ENCODE assay signal across 8 cellular contexts in the genomic region with DNA sequence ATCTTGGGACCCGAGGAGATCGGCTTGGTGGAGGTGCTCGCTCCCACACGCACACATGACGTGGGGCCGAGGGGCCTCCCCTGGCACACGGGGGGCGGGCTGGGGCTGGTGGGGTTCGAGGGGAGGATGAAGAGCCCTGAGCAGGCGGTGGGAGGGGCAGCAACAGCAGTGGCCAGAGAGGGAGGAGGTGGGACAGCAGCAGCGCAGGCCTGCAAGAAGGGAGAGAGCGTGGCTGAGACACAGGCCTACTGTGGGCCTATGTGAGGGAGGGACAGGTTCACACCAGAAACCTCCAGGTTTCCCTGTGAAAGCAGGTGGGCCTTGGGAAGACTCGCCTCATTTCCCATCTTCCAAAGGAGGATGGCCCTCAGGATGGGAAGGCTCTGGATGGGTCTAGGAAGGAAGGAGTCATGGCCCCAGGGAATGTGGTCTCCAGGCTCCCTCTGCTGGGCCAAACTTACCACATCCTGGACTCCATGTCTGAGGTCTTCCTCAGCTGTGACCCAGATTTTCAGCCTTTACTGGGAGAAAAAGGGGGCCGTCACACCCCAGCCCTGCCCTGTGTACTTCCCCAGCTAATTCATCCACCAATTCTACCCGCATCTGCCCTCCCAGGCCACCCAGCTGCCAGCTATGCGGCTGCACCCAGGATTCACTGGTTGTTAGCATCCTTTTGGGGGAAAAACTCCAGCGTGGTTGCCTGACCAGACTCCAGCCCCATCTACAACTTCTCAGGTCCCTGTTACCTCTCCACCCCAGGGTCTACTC. TPM values are rescaled to one million over a fixed set of nuclear protein-coding genes. Genes with fewer than 3 reads are reported as not detected.
DNase-seq lines count a peak whose midpoint lies in the region; ATAC-seq, FAIRE-seq and TF ChIP-seq lines count a peak whose summit lies in the region.

No MANE protein-coding gene starts in this region.

- peak; percentile 64 for TF ChIP-seq CTCF in A549 (IDR thresholded peaks at IDR 0.05)
- peak; percentile 63 for TF ChIP-seq CTCF in DND-41 (IDR thresholded peaks at IDR 0.05; ENCODE audit: borderline replicate concordance, extremely low read depth, low read length, poor library complexity, severe bottlenecking)
- TF ChIP-seq CTCF in astrocyte of the spinal cord (IDR thresholded peaks at IDR 0.05; ENCODE audit: low read depth, low read length), result peak; percentile 74
- peak; percentile 1 for TF ChIP-seq CTCF in lung (IDR thresholded peaks at IDR 0.05; ENCODE audit: control extremely low read depth, extremely low read depth)

- no peak for FAIRE-seq in A549 (lab: Jason Lieb, UNC)

- DNase-seq in A549 (ENCODE audit: low read depth in 1 of 2, low spot score in 1 of 2) (peak; percentile 76 to 82), DND-41 (peak; percentile 41), NCI-H1930 (lab: John Stamatoyannopoulos, UW) (peak; percentile 27 to 67), astrocyte of the spinal cord (ENCODE audit: low read depth, low spot score) (peak; percentile 45), lung (ENCODE audit: low spot score) (no peak), SHP77 (lab: John Stamatoyannopoulos, UW) (no peak)

- no peak for TF ChIP-seq POLR2A in A549 (IDR thresholded peaks at IDR 0.05; ENCODE audit: low read length)

- H3K36me3 ChIP-seq in DND-41 (ENCODE audit: insufficient read depth, low read length) (no peaks in the 10 kb centered on the region), lung (ENCODE audit: control insufficient read depth in 2 of 2, insufficient read depth in 2 of 2, low read length in 2 of 2) (no peaks in the 10 kb centered on the region)

- H3K4me1 ChIP-seq in A549 (peaks cover 7% of the 10 kb centered on the region; the same call in 1 of the 3 replicates), DND-41 (ENCODE audit: insufficient read depth, low read length) (no peaks in the 10 kb centered on the region), lung (ENCODE audit: control insufficient read depth in 2 of 2, insufficient read depth in 2 of 2, low read length in 2 of 2) (peaks cover 6 to 9% of the 10 kb centered on the region in 2 donors)

- H3K27ac ChIP-seq in A549 (no peak overlapping the region), DND-41 (ENCODE audit: low read length) (no peak overlapping the region), lung (ENCODE audit: low read depth in 1 of 2, low read length in 1 of 2) (no peak overlapping the region)

- H3K9ac ChIP-seq in DND-41 (ENCODE audit: low read depth, low read length), result no peak overlapping the region

- H3K79me2 ChIP-seq in DND-41 (ENCODE audit: insufficient read depth, low read length), result no peaks in the 10 kb centered on the region

- POLR2A ChIA-PET in A549 (lab: Yijun Ruan, JAX), result interaction anchor here (1.0 to 1.7 kb wide), 2 partner anchors 9 to 26 kb away, joined by 7 to 8 read pairs; a partner anchor contains a TSS

- ATAC-seq in A549 (peak; percentile 77 to 93), DND-41 (ENCODE audit: insufficient read depth, low read depth) (peak; percentile 69), lung (ENCODE audit: insufficient read depth, low FRiP score) (no peak), HG03097 (IDR thresholded peaks at IDR 0.05; ENCODE audit: low FRiP score, unreplicated experiment) (no peak), HG03520 (IDR thresholded peaks at IDR 0.05; ENCODE audit: unreplicated experiment) (no peak)

- no peaks in the 10 kb centered on the region for H3K9me3 ChIP-seq in A549
- H3K9me3 ChIP-seq in DND-41 (ENCODE audit: insufficient read depth, low read length, severe bottlenecking), result no peaks in the 10 kb centered on the region
- peaks cover 0 to 3% of the 10 kb centered on the region in 2 donors for H3K9me3 ChIP-seq in lung (ENCODE audit: control insufficient read depth in 2 of 2, insufficient read depth in 1 of 2, low read length in 1 of 2)

- H2AFZ ChIP-seq in DND-41 (ENCODE audit: low read depth, low read length), result no peak overlapping the region

- in situ Hi-C loops in astrocyte of the spinal cord (cut with HindIII; ENCODE audit: low sequenced_read_pairs), result no loop called here

- no peaks in the 10 kb centered on the region for H4K20me1 ChIP-seq in DND-41 (ENCODE audit: insufficient read depth, low read length)

- TF ChIP-seq RAD21 in A549 (conservative IDR thresholded peaks at IDR 0.05 in 1 of 2, IDR thresholded peaks at IDR 0.05 in 1 of 2), result peak; percentile 76 to 91

- peaks cover 17% of the 10 kb centered on the region for H3K27me3 ChIP-seq in DND-41 (ENCODE audit: insufficient read depth, low read length, poor library complexity)
- no peaks in the 10 kb centered on the region for H3K27me3 ChIP-seq in lung (ENCODE audit: control insufficient read depth, insufficient read depth)

- no peak overlapping the region for H3K4me2 ChIP-seq in A549
- no peak overlapping the region for H3K4me2 ChIP-seq in DND-41 (ENCODE audit: insufficient read depth, low read length)

- whole genome bisulfite sequencing in A549 (ENCODE audit: missing lambda C conversion rate), result 41% methylated on average over 8 of the region's 17 CpGs
- WGBS in lung, 2 donors, result 75 to 77% methylated on average over 17 of the region's 17 CpGs

- TF ChIP-seq EP300 in A549 (IDR thresholded peaks at IDR 0.05), result no peak

- CTCF ChIA-PET in A549 (lab: Yijun Ruan, JAX), result interaction anchor here (0.6 to 2.7 kb wide), 27 partner anchors 8 to 208 kb away, joined by 3 to 14 read pairs (median 4); a partner anchor contains a TSS

- H3K4me3 ChIP-seq in A549 (no peak overlapping the region), DND-41 (ENCODE audit: low read depth in 1 of 2, low read length in 2 of 2) (no peak overlapping the region), astrocyte of the spinal cord (ENCODE audit: low read depth, low read length) (no peak overlapping the region), lung (no peak overlapping the region)

TF ChIP-seq in A549, 52 proteins besides CTCF, POLR2A, EP300 and RAD21:
- peak; percentile 60 for TF ChIP-seq SMC3 (IDR thresholded peaks at IDR 0.05)
- no peak for TF ChIP-seq EHF (CRISPR knock-in tag; IDR thresholded peaks at IDR 0.05)
- TF ChIP-seq POLR2AphosphoS2 (conservative IDR thresholded peaks at IDR 0.05; ENCODE audit: low read length), result no peak
- TF ChIP-seq ZNF302 (CRISPR knock-in tag; IDR thresholded peaks at IDR 0.05), result no peak

RNA-seq across cellular contexts. Expression of a gene that starts 2.8 kb away (rescaled TPM):
- polyA plus RNA-seq in A549 (2011; rRNA removed) (0.10 and 0.22 TPM in 2 replicates), A549 (2017; fragmentation: RNase III; extraction: RNeasy Plus Mini Kit Qiagen cat#74134 plus additional on column Dnase treatment) (0.30 to 0.56 TPM (median 0.45 TPM) in 3 replicates), lung (under 1 TPM; 0.23 to 0.37 TPM)
- polyA plus RNA-seq in A549 (2012; cell fraction: cytosol; rRNA removed), result 0.50 and 0.75 TPM in 2 replicates
- 0.73 and 0.83 TPM in 2 replicates for polyA plus RNA-seq in A549 (2012; cell fraction: nucleus; rRNA removed)
- 0.08 and 0.19 TPM in 2 replicates for polyA minus RNA-seq in A549 (2011; rRNA and poly(A)+ RNA removed)
- total RNA-seq in lung, result 1 to 10 TPM in 1 of 2 donors, under 1 TPM in 1; 0.25 to 1.4 TPM

RNA-seq across cellular contexts. Expression of a gene that starts 8.6 kb away (rescaled TPM):
- polyA plus RNA-seq in A549 (2011; rRNA removed), result 59.6 and 81.9 TPM in 2 replicates
- 65.5 and 73.7 TPM in 2 replicates for polyA plus RNA-seq in A549 (2012; cell fraction: cytosol; rRNA removed)
- polyA plus RNA-seq in A549 (2012; cell fraction: nucleus; rRNA removed), result 133 and 182 TPM in 2 replicates
- 64.7 to 86.4 TPM (median 79.8 TPM) in 3 replicates for polyA plus RNA-seq in A549 (2017; fragmentation: RNase III; extraction: RNeasy Plus Mini Kit Qiagen cat#74134 plus additional on column Dnase treatment)
- polyA minus RNA-seq in A549 (2011; rRNA and poly(A)+ RNA removed), result 111 and 138 TPM in 2 replicates
- total RNA-seq in lung, result 10 to 100 TPM; 29.2 to 50.8 TPM
- 10 to 100 TPM; 29.0 to 34.4 TPM for polyA plus RNA-seq in lung

RNA-seq across cellular contexts. Expression of a gene that starts 26.1 kb away (rescaled TPM):
- 78.8 and 95.0 TPM in 2 replicates for polyA plus RNA-seq in A549 (2011; rRNA removed)
- polyA plus RNA-seq in A549 (2012; cell fraction: cytosol; rRNA removed), result 156 and 169 TPM in 2 replicates
- polyA plus RNA-seq in A549 (2012; cell fraction: nucleus; rRNA removed), result 167 and 203 TPM in 2 replicates
- 46.9 to 51.2 TPM (median 50.0 TPM) in 3 replicates for polyA plus RNA-seq in A549 (2017; fragmentation: RNase III; extraction: RNeasy Plus Mini Kit Qiagen cat#74134 plus additional on column Dnase treatment)
- polyA minus RNA-seq in A549 (2011; rRNA and poly(A)+ RNA removed), result 38.6 and 42.1 TPM in 2 replicates
- 10 to 100 TPM; 40.1 to 74.7 TPM for total RNA-seq in lung
- polyA plus RNA-seq in lung, result 10 to 100 TPM; 53.4 to 69.0 TPM

RNA-seq across cellular contexts. Expression of a gene that starts 34.8 kb away (rescaled TPM):
- polyA plus RNA-seq in A549 (2011; rRNA removed) (36.5 and 41.3 TPM in 2 replicates), A549 (2017; fragmentation: RNase III; extraction: RNeasy Plus Mini Kit Qiagen cat#74134 plus additional on column Dnase treatment) (15.3 to 19.5 TPM (median 18.8 TPM) in 3 replicates), lung (10 to 100 TPM; 20.3 to 31.7 TPM)
- polyA plus RNA-seq in A549 (2012; cell fraction: cytosol; rRNA removed), result 12.5 and 15.3 TPM in 2 replicates
- 25.8 and 45.8 TPM in 2 replicates for polyA plus RNA-seq in A549 (2012; cell fraction: nucleus; rRNA removed)
- polyA minus RNA-seq in A549 (2011; rRNA and poly(A)+ RNA removed), result 11.0 and 14.1 TPM in 2 replicates
- 10 to 100 TPM; 22.4 to 74.3 TPM for total RNA-seq in lung

RNA-seq across cellular contexts. Expression of a gene that starts 50.5 kb away (rescaled TPM):
- polyA plus RNA-seq in A549 (2011; rRNA removed) (0.70 and 1.4 TPM in 2 replicates), A549 (2017; fragmentation: RNase III; extraction: RNeasy Plus Mini Kit Qiagen cat#74134 plus additional on column Dnase treatment) (0.28 to 0.36 TPM (median 0.34 TPM) in 3 replicates), lung (1 to 10 TPM in 1 of 2 donors, under 1 TPM in 1; 0.93 to 8.7 TPM)
- 0.34 TPM in 2 replicates for polyA plus RNA-seq in A549 (2012; cell fraction: cytosol; rRNA removed)
- 2.7 and 3.5 TPM in 2 replicates for polyA plus RNA-seq in A549 (2012; cell fraction: nucleus; rRNA removed)
- 0.95 and 2.0 TPM in 2 replicates for polyA minus RNA-seq in A549 (2011; rRNA and poly(A)+ RNA removed)
- 1 to 10 TPM; 1.6 to 6.1 TPM for total RNA-seq in lung

Comparison
In these comparisons a context has a peak if more than half of its experiments do, and no peak if none do; other contexts are left out.
1. ATAC-seq: peak in A549 (2 of 2) and DND-41 (single experiment); none in lung (single experiment), HG03097 (single experiment) and HG03520 (single experiment).
2. DNase-seq: peak in A549 (2 of 2), DND-41 (single experiment), NCI-H1930 (2 of 2) and astrocyte of the spinal cord (single experiment); none in lung (single experiment) and SHP77 (0 of 2).
3. CTCF ChIP-seq: peak in every context shown above with its lines; median percentile 74 in astrocyte of the spinal cord; 64 in A549; 63 in DND-41; 1 in lung.